Comparison of ENCODE assay signal across 11 cellular contexts in the genomic region with DNA sequence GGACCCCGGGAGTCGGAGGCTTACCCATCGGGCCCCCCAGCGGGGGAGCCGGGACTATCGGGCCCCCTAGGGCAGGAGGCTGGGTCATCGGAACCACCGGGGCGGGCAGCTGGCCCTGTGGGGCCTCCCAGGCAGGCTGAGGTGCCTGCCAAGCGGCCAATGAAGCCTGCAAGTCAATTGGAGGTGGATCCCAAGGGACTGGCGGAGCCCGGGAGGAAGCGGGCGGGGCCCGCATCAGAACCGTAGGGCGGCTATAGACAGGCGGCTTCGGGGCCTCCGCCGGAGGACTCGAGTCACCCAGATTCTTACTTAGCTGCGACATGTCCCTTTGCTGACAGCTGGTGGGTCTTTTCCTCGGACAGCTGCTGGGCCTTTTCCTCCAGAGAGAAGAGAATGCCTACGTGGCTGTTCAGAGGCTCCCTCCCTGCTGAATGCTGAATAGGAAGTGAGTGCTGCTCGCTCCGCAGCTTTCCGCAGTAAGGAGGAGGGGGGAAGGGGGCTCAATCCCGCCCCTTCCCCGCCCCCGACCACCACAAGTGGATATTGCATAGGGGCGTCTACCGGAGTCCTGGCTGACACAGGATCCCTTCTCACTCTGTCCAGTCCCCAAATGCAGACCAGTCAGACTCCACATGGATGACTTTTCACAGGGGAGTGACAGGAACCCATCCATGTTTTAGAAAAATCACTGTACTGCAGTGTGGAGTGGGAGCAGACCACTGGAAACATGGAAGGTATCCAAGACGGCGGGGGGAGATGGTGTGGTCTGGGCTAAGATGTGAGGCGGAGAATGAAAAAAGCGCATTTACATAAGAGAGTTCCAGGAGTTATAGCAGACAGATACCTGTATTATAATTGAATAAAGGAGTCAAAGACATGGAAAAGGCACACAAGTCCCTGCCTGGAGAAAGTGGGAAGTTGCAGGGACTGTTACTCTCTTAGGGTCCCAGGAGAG. TPM values are rescaled to one million over a fixed set of nuclear protein-coding genes. Genes with fewer than 3 reads are reported as not detected.
A peak's percentile ranks its signal among the peaks of the same experiment; 100 is the strongest.
DNase-seq lines count a peak whose midpoint lies in the region; FAIRE-seq and TF ChIP-seq lines count a peak whose summit lies in the region.
"Had no signal": no experiment of that assay in that cellular context is flagged by ENCODE, and none has a peak within 500 bp of the region (broad histone marks: within the 10 kb centered on the region; RNA-seq: fewer than 3 reads in every experiment).

A gene (minus strand): TSS at position 447 of the 955 bp plus-strand sequence. CDS start 125 bp downstream, at position 322.

- WGBS in stomach, 5 donors, result 25 to 55% (median 44%) methylated on average over 18 to 37 of the region's 37 CpGs

- H3K4me1 ChIP-seq in ascending aorta (no peaks in the 10 kb centered on the region), stomach (peaks cover 0 to 10% (median 3%) of the 10 kb centered on the region in 4 donors), colonic mucosa (no peaks in the 10 kb centered on the region)

- peak within 1 kb of the TSS; percentile 31 to 58 for H3K4me3 ChIP-seq in ascending aorta
- H3K4me3 ChIP-seq in kidney epithelial cell (ENCODE audit: low read depth, low read length), result peak within 1 kb of the TSS; percentile 6
- peak within 1 kb of the TSS; percentile 20 to 35 (median 27) for H3K4me3 ChIP-seq in stomach
- no peak within 1 kb of the TSS for H3K4me3 ChIP-seq in colonic mucosa

- TF ChIP-seq POLR2A in stomach (IDR thresholded peaks at IDR 0.05), result no peak

- TF ChIP-seq CTCF in ascending aorta (IDR thresholded peaks at IDR 0.05) (no peak), kidney epithelial cell (IDR thresholded peaks at IDR 0.05; ENCODE audit: insufficient read depth, low read length, poor library complexity, severe bottlenecking) (no peak), stomach (IDR thresholded peaks at IDR 0.05) (no peak), colonic mucosa (IDR thresholded peaks at IDR 0.05) (no peak)

- no peak for FAIRE-seq in GM19239 (lab: Jason Lieb, UNC)

- H3K36me3 ChIP-seq in ascending aorta, result no peaks in the 10 kb centered on the region
- H3K36me3 ChIP-seq in kidney epithelial cell (ENCODE audit: control insufficient read depth, insufficient read depth, low read length), result no peaks in the 10 kb centered on the region
- no peaks in the 10 kb centered on the region for H3K36me3 ChIP-seq in stomach
- no peaks in the 10 kb centered on the region for H3K36me3 ChIP-seq in colonic mucosa

- H3K36me3 Mint-ChIP-seq in activated CD4-positive, alpha-beta T cell treated with anti-CD3 and anti-CD28 coated beads, Interleukin-2, amount 10 ng/mL, durations not matched to agents 24 days and 14 days (ENCODE audit: low read depth), result no peaks in the 10 kb centered on the region

- no peaks in the 10 kb centered on the region for H3K4me1 Mint-ChIP-seq in activated CD4-positive, alpha-beta T cell treated with anti-CD3 and anti-CD28 coated beads, Interleukin-2, amount 10 ng/mL, durations not matched to agents 24 days and 14 days

- H3K27me3 Mint-ChIP-seq in activated CD4-positive, alpha-beta T cell treated with anti-CD3 and anti-CD28 coated beads, Interleukin-2, amount 10 ng/mL, durations not matched to agents 24 days and 14 days, result peaks cover 6% of the 10 kb centered on the region

- H3K27me3 ChIP-seq in ascending aorta (no peaks in the 10 kb centered on the region), kidney epithelial cell (ENCODE audit: control insufficient read depth, insufficient read depth, low read length) (peaks cover 11% of the 10 kb centered on the region), stomach (peaks cover 0 to 54% (median 10%) of the 10 kb centered on the region in 3 donors), colonic mucosa (no peaks in the 10 kb centered on the region)

- no peak within 1 kb of the TSS for H3K4me3 Mint-ChIP-seq in activated CD4-positive, alpha-beta T cell treated with anti-CD3 and anti-CD28 coated beads, Interleukin-2, amount 10 ng/mL, durations not matched to agents 24 days and 14 days

- H3K9me3 ChIP-seq in ascending aorta (no peaks in the 10 kb centered on the region), stomach (no peaks in the 10 kb centered on the region), colonic mucosa (no peaks in the 10 kb centered on the region)

- H3K27ac Mint-ChIP-seq in activated CD4-positive, alpha-beta T cell treated with anti-CD3 and anti-CD28 coated beads, Interleukin-2, amount 10 ng/mL, durations not matched to agents 24 days and 14 days, result no peak within 1 kb of the TSS

- H3K27ac ChIP-seq in ascending aorta (no peak within 1 kb of the TSS), stomach (no peak within 1 kb of the TSS), colonic mucosa (no peak within 1 kb of the TSS)
- H3K27ac ChIP-seq: HL-60 had no signal

- intact Hi-C loops in ascending aorta (cut with DNase I), result loop anchor here (5.0 kb wide), 1 partner anchor 40 kb away; a partner anchor contains a TSS
- intact Hi-C loops in stomach (cut with DNase I; ENCODE audit: low total_unique reads), result loop anchor here (10.0 kb wide), 1 partner anchor 227 kb away; no protein-coding TSS in a partner anchor
- intact Hi-C loops in activated CD4-positive, alpha-beta T cell treated with anti-CD3 and anti-CD28 coated beads, Interleukin-2, amount 10 ng/mL, durations not matched to agents 24 days and 14 days (cut with micrococcal nuclease), result loop anchor here (5.0 to 10.0 kb wide), 2 partner anchors 230 to 1857 kb away; no protein-coding TSS in a partner anchor
- intact Hi-C loops in colonic mucosa (cut with DNase I), result loop anchor here (5.0 to 10.0 kb wide), 2 partner anchors 210 to 1857 kb away; no protein-coding TSS in a partner anchor

- TF ChIP-seq EP300 in stomach (IDR thresholded peaks at IDR 0.05), result no peak

- H3K9me3 Mint-ChIP-seq in activated CD4-positive, alpha-beta T cell treated with anti-CD3 and anti-CD28 coated beads, Interleukin-2, amount 10 ng/mL, durations not matched to agents 24 days and 14 days, result no peaks in the 10 kb centered on the region

- no peak within 1 kb of the TSS for H3K9ac ChIP-seq in colonic mucosa (ENCODE audit: low read depth in 2 of 2, low read length in 2 of 2)

- DNase-seq in LHCN-M2 (ENCODE audit: low read depth) (peak; percentile 5), ascending aorta (ENCODE audit: low spot score in 2 of 2) (no peak), kidney epithelial cell (ENCODE audit: low read depth) (no peak), stomach (no peak), colonic mucosa (no peak), mesenteric fat pad (ENCODE audit: low spot score) (no peak), GM19239 (ENCODE audit: insufficient read length, low spot score) (no peak)
- DNase-seq in activated CD4-positive, alpha-beta T cell treated with anti-CD3 and anti-CD28 coated beads, Interleukin-2, amount 10 ng/mL, durations not matched to agents 24 days and 14 days, result no peak
- DNase-seq: activated CD8-positive, alpha-beta memory T cell treated with anti-CD3 and anti-CD28 coated beads for 24 hours; stimulated activated CD4-positive, alpha-beta T cell treated with anti-CD3 and anti-CD28 coated beads, Interleukin-1b, Interleukin-23, amount 100 ng/mL, for 48 hours had no signal

RNA-seq across cellular contexts. Expression of the gene that starts here (rescaled TPM):
- total RNA-seq in LHCN-M2 (2014; rRNA removed) (0.38 and 0.40 TPM in 2 replicates), ascending aorta (0.11 TPM), kidney epithelial cell (0.88 and 1.4 TPM in 2 replicates), stomach (1 to 10 TPM in 2 of 5 donors, not detected in 3; 1.4 to 1.7 TPM), colonic mucosa (under 1 TPM; 0.08 to 0.10 TPM), mesenteric fat pad (0.32 TPM)
- polyA plus RNA-seq in LHCN-M2 (2012), result 0.29 TPM
- under 1 TPM in 2 of 3 donors, not detected in 1; 0.10 to 0.12 TPM for polyA plus RNA-seq in stomach
- total RNA-seq in activated CD4-positive, alpha-beta T cell treated with anti-CD3 and anti-CD28 coated beads, Interleukin-2, amount 10 ng/mL, durations not matched to agents 24 days and 14 days, result not detected in 2 replicates

Comparison
In these comparisons a context has a peak if more than half of its experiments do, and no peak if none do; other contexts are left out.
1. Peak in DNase-seq in LHCN-M2; RNA of the gene not detected or under 1 TPM.